Comparison of ENCODE assay signal across 21 cellular contexts in genomic region chr4:101285985-101286384, GRCh38.
"Had no signal": no experiment of that assay in that cellular context is flagged by ENCODE, and none has a peak within 500 bp of the region (broad histone marks: within the 10 kb centered on the region; RNA-seq: fewer than 3 reads in every experiment).

No MANE protein-coding gene starts in this region.

- ATAC-seq: activated CD8-positive, alpha-beta memory T cell treated with anti-CD3 and anti-CD28 coated beads, Interleukin-2, amount 10 ng/mL, durations not matched to agents 7 days and 5 days; activated CD8-positive, alpha-beta T cell treated with anti-CD3 and anti-CD28 coated beads for 36 hours; esophagus mucosa; right cardiac atrium had no signal

- H3K36me3 ChIP-seq: brain microvascular endothelial cell, left ventricle myocardium inferior, pancreas, tibial nerve, uterus had no signal

- H3K9me3 ChIP-seq: left ventricle myocardium inferior, pancreas, tibial nerve, uterus had no signal

- DNase-seq: activated CD4-positive, alpha-beta T cell treated with anti-CD3 and anti-CD28 coated beads, Interleukin-2, amount 10 ng/mL, durations not matched to agents 7 days and 5 days; activated CD4-positive, CD25-positive, alpha-beta regulatory T cell treated with anti-CD3 and anti-CD28 coated beads, Interleukin-2, amount 50 U/mL, for 72 hours; activated CD8-positive, alpha-beta memory T cell treated with anti-CD3 and anti-CD28 coated beads, Interleukin-2, amount 10 ng/mL, durations not matched to agents 7 days and 5 days; activated CD8-positive, alpha-beta T cell treated with anti-CD3 and anti-CD28 coated beads for 36 hours; activated gamma-delta T cell; activated T-cell treated with anti-CD3 and anti-CD28 coated beads for 4 hours; aorta; brain microvascular endothelial cell; caudate nucleus; dermis blood vessel endothelial cell; effector memory CD4-positive, alpha-beta T cell; foreskin melanocyte; hippocampal formation; left ventricle myocardium inferior; midbrain; right cardiac atrium; stimulated activated CD4-positive, alpha-beta T cell treated with anti-CD3 and anti-CD28 coated beads, Interleukin-4, amount 100 ng/mL, for 4 hours; uterus had no signal

- H3K27me3 ChIP-seq: brain microvascular endothelial cell, pancreas, tibial nerve, uterus had no signal

- H3K27ac ChIP-seq: brain microvascular endothelial cell, left ventricle myocardium inferior, pancreas, tibial nerve, uterus had no signal

- H3K4me3 ChIP-seq: left ventricle myocardium inferior, pancreas, tibial nerve, uterus had no signal
